Comparison of ENCODE assay signal across 11 cellular contexts in the genomic region with DNA sequence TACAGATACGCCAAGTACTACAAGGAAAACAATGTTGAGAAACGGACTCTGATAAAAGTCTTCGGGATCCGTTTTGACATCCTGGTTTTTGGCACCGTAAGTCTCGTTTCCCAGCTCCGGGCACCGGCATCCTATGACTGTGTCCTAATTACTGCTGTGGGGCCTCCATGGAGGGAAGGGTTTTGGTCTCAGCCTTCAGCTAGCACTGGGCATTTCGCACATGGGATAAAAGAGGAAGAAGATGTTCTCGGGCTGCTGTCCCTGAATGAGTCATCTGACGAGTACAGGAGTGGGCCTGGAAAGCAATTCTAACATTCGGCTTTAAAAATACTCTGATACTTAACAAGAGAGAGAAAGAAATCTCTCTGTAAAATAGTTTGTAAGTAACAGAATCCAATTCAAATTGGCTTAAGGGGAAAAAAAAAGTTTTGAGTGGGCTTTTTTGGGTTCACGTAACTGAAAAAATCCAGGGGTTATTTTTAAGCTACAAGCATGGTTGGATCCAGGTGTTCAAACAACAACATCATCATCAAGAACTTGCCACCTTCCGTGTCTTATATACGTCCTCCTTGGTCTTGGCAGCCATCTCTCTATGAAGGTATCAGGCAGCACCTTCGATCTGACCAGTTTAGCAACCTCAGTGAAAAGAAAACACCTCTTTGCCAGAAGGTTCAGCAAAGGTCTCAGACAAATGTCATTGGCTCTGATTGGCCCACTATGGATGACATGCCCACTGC. TPM values are rescaled to one million over a fixed set of nuclear protein-coding genes. Genes with fewer than 3 reads are reported as not detected.
DNase-seq lines count a peak whose midpoint lies in the region; ATAC-seq, FAIRE-seq and TF ChIP-seq lines count a peak whose summit lies in the region.
"Had no signal": no experiment of that assay in that cellular context is flagged by ENCODE, and none has a peak within 500 bp of the region (broad histone marks: within the 10 kb centered on the region; RNA-seq: fewer than 3 reads in every experiment).

No MANE protein-coding gene starts in this region.

- peaks cover 5% of the 10 kb centered on the region for H3K4me1 ChIP-seq in mucosa of descending colon (ENCODE audit: low read depth)

- ATAC-seq in mucosa of descending colon = peak; percentile 34
- no peak for ATAC-seq in HG02623 (IDR thresholded peaks at IDR 0.05; ENCODE audit: unreplicated experiment)

- intact Hi-C loops in CD14-positive monocyte (cut with micrococcal nuclease) = loop anchor here (2.0 to 5.0 kb wide), 4 partner anchors 37 to 43 kb away; a partner anchor contains a TSS
- intact Hi-C loops in mucosa of descending colon (cut with DNase I, micrococcal nuclease) = no loop called here

- DNase-seq in CD14-positive monocyte (ENCODE audit: low spot score) = peak; percentile 78
- DNase-seq in MV-4-11 (lab: John Stamatoyannopoulos, UW) = peak; percentile 88
- DNase-seq in choroid plexus epithelial cell (ENCODE audit: low read depth) = peak; percentile 29
- DNase-seq in mucosa of descending colon = peak in 1 of 3 donors; percentile 14
- no peak for DNase-seq in NCI-H69 (lab: John Stamatoyannopoulos, UW)
- no peak for DNase-seq in H54 (ENCODE audit: insufficient read length, low spot score)
- no peak for DNase-seq in mesenteric fat pad (ENCODE audit: low spot score)
- DNase-seq: activated effector memory CD4-positive, alpha-beta T cell treated with anti-CD3 and anti-CD28 coated beads, Interleukin-2, amount 50 U/mL, for 16 hours; NCI-H187 treated with DMSO at 0.1 percent for 48 hours had no signal

- no peaks in the 10 kb centered on the region for H3K9me3 ChIP-seq in mucosa of descending colon

- H3K36me3 Mint-ChIP-seq in CD14-positive monocyte = peaks cover 71 to 81% of the 10 kb centered on the region in 2 donors

- FAIRE-seq in H54 (lab: Jason Lieb, UNC) = no peak
- FAIRE-seq: colon had no signal

- no peaks in the 10 kb centered on the region for H3K36me3 ChIP-seq in mucosa of descending colon (ENCODE audit: low read depth)

- TF ChIP-seq POLR2A in H54 (IDR thresholded peaks at IDR 0.05; ENCODE audit: low read depth, low read length) = no peak

- no peaks in the 10 kb centered on the region for H3K9me3 Mint-ChIP-seq in CD14-positive monocyte

- H3K27me3 Mint-ChIP-seq in CD14-positive monocyte (ENCODE audit: low read depth in 3 of 3) = peaks cover 0 to 5% (median 0%) of the 10 kb centered on the region in 3 donors

- peaks cover 32% of the 10 kb centered on the region for H3K4me1 Mint-ChIP-seq in CD14-positive monocyte

- H3K4me3 ChIP-seq in choroid plexus epithelial cell (ENCODE audit: low read depth, low read length) (no peak overlapping the region), mucosa of descending colon (no peak overlapping the region)

- TF ChIP-seq CTCF in CD14-positive monocyte (IDR thresholded peaks at IDR 0.05) (no peak), choroid plexus epithelial cell (conservative IDR thresholded peaks at IDR 0.05; ENCODE audit: low read depth, low read length) (no peak), mucosa of descending colon (IDR thresholded peaks at IDR 0.05) (no peak)

- peak overlapping the region; percentile 87 to 96 (median 92) for H3K27ac Mint-ChIP-seq in CD14-positive monocyte

- peak overlapping the region; percentile 2 to 51 for H3K4me3 Mint-ChIP-seq in CD14-positive monocyte

RNA-seq across cellular contexts. Expression of a gene that starts 34.4 kb away (rescaled TPM):
- polyA plus RNA-seq in CD14-positive monocyte = 10 to 100 TPM; 61.8 to 74.7 TPM
- total RNA-seq in mucosa of descending colon (100 to 1,000 TPM in 2 of 3 donors, 10 to 100 TPM in 1; 83.6 to 194 (median 132) TPM), mesenteric fat pad (40.8 TPM)

RNA-seq across cellular contexts. Expression of a gene that starts 42.9 kb away (rescaled TPM):
- polyA plus RNA-seq in CD14-positive monocyte = 10 to 100 TPM; 12.3 to 20.5 TPM
- total RNA-seq in mucosa of descending colon = 10 to 100 TPM in 1 of 3 donors, 1 to 10 TPM in 2; 1.0 to 10.9 (median 1.4) TPM
- total RNA-seq in mesenteric fat pad = 4.7 TPM

Comparison
In these comparisons a context has a peak if more than half of its experiments do, and no peak if none do; other contexts are left out.
1. DNase-seq: peak in CD14-positive monocyte (single experiment), MV-4-11 (single experiment) and choroid plexus epithelial cell (single experiment); none in NCI-H69 (single experiment), H54 (single experiment) and mesenteric fat pad (single experiment).
2. intact Hi-C loops: an anchor here in CD14-positive monocyte (2.0 to 5.0 kb wide); none called in mucosa of descending colon.